15 cellular contexts compared by ENCODE assay signal in genomic region chr5:82405166-82405565, GRCh38.
DNase-seq lines count a peak whose midpoint lies in the region; ATAC-seq and TF ChIP-seq lines count a peak whose summit lies in the region.
"Had no signal": no experiment of that assay in that cellular context is flagged by ENCODE, and none has a peak within 500 bp of the region (broad histone marks: within the 10 kb centered on the region; RNA-seq: fewer than 3 reads in every experiment).

No MANE protein-coding gene starts in this region.

- H3K4me3 ChIP-seq in BLaER1 (no peak overlapping the region), PC-3 (ENCODE audit: low read length) (no peak overlapping the region; the same call in 1 of the 2 replicates), coronary artery (no peak overlapping the region)

- CTCF ChIA-PET in PC-3 (lab: Charles Lee): no interaction called here

- TF ChIP-seq CTCF in PC-3 (conservative IDR thresholded peaks at IDR 0.05; ENCODE audit: low read depth, low read length) (no peak), coronary artery (IDR thresholded peaks at IDR 0.05) (no peak)

- H3F3A ChIP-seq in PC-3 (ENCODE audit: low read length, unreplicated experiment): no peaks in the 10 kb centered on the region

- H3K36me3 ChIP-seq in BLaER1: no peaks in the 10 kb centered on the region
- H3K36me3 ChIP-seq in PC-3 (ENCODE audit: low read depth, low read length): peaks cover 6% of the 10 kb centered on the region; the same call in 1 of the 2 replicates
- H3K36me3 ChIP-seq: BE2C, neutrophil had no signal

- intact Hi-C loops in PC-3 (cut with micrococcal nuclease): loop anchor here (1.0 to 5.0 kb wide), 3 partner anchors 40 to 1068 kb away; no protein-coding TSS in a partner anchor

- no peak overlapping the region for H3K9ac ChIP-seq in BLaER1
- peak overlapping the region; percentile 87 for H3K9ac ChIP-seq in PC-3 (ENCODE audit: low read length)

- peaks cover 19% of the 10 kb centered on the region for H3K4me1 ChIP-seq in BLaER1
- H3K4me1 ChIP-seq in PC-3 (ENCODE audit: insufficient read depth, low read length): peaks cover 28% of the 10 kb centered on the region
- H3K4me1 ChIP-seq: BE2C had no signal

- TF ChIP-seq POLR2A in erythroblast (IDR thresholded peaks at IDR 0.05; ENCODE audit: low read length): no peak

- H4K20me1 ChIP-seq in BLaER1 (no peaks in the 10 kb centered on the region), PC-3 (ENCODE audit: low read length) (no peaks in the 10 kb centered on the region)

- peak; percentile 62 for ATAC-seq in PC-3
- ATAC-seq: left ventricle myocardium superior had no signal

- peak overlapping the region; percentile 33 for H3K4me2 ChIP-seq in BLaER1
- peak overlapping the region; percentile 65 for H3K4me2 ChIP-seq in PC-3 (ENCODE audit: low read length)

- DNase-seq in PC-3 (peak; percentile 70), coronary artery (ENCODE audit: low spot score) (no peak), lung microvascular endothelial cell (ENCODE audit: low read depth in 2 of 2) (peak; percentile 9 to 81), erythroblast (lab: John Stamatoyannopoulos, UW) (no peak), AG20443 (ENCODE audit: low spot score) (no peak)
- DNase-seq in stimulated activated CD4-positive, alpha-beta T cell treated with anti-CD3 and anti-CD28 coated beads, Interleukin-4, amount 100 ng/mL, for 4 hours: no peak
- no peak for DNase-seq in activated naive CD4-positive, alpha-beta T cell treated with Interleukin-2 at 50 U/mL for 16 hours
- DNase-seq: activated CD4-positive, alpha-beta memory T cell treated with anti-CD3 and anti-CD28 coated beads for 36 hours; activated naive CD4-positive, alpha-beta T cell; BE2C; glutamatergic neuron; left ventricle myocardium superior; NCI-H345 had no signal

- no peaks in the 10 kb centered on the region; the same call in 1 of the 2 replicates for H3K27me3 ChIP-seq in BLaER1
- no peaks in the 10 kb centered on the region for H3K27me3 ChIP-seq in PC-3 (ENCODE audit: low read length)
- H3K27me3 ChIP-seq: BE2C, neutrophil had no signal

- BruUV-seq in PC-3 (replicated peaks; lab: Mats Ljungman, UMichigan): TSS peak; percentile 89

- no peak overlapping the region for H2AFZ ChIP-seq in PC-3 (ENCODE audit: low read length)

- no peak overlapping the region for H3K27ac ChIP-seq in BLaER1
- peak overlapping the region; percentile 98 for H3K27ac ChIP-seq in PC-3 (ENCODE audit: low read length)
- peak overlapping the region; percentile 50 to 79 for H3K27ac ChIP-seq in coronary artery
- H3K27ac ChIP-seq: neutrophil had no signal

- no peaks in the 10 kb centered on the region for H3K79me2 ChIP-seq in PC-3 (ENCODE audit: low read length)

- H3K9me2 ChIP-seq in PC-3 (replicated peaks; ENCODE audit: low read length): no peaks in the 10 kb centered on the region

- POLR2A ChIA-PET in PC-3 (lab: Charles Lee; ENCODE audit: unreplicated experiment): interaction anchor here (0.6 kb wide), 1 partner anchor 876 kb away, joined by 3 read pairs; no protein-coding TSS in a partner anchor

- H3K9me3 ChIP-seq in BLaER1: peaks cover 11% of the 10 kb centered on the region
- peaks cover 6% of the 10 kb centered on the region; the same call in 1 of the 2 replicates for H3K9me3 ChIP-seq in PC-3 (ENCODE audit: low read length)
- H3K9me3 ChIP-seq: BE2C, neutrophil had no signal

Comparison
In these comparisons a context has a peak if more than half of its experiments do, and no peak if none do; other contexts are left out.
1. DNase-seq: peak in PC-3 (single experiment) and lung microvascular endothelial cell (2 of 2); none in coronary artery (single experiment), erythroblast (0 of 2), AG20443 (single experiment), stimulated activated CD4-positive, alpha-beta T cell treated with anti-CD3 and anti-CD28 coated beads, Interleukin-4, amount 100 ng/mL, for 4 hours (0 of 2) and activated naive CD4-positive, alpha-beta T cell treated with Interleukin-2 at 50 U/mL for 16 hours (single experiment).